Comparison of ENCODE assay signal across 11 cellular contexts in the genomic region with DNA sequence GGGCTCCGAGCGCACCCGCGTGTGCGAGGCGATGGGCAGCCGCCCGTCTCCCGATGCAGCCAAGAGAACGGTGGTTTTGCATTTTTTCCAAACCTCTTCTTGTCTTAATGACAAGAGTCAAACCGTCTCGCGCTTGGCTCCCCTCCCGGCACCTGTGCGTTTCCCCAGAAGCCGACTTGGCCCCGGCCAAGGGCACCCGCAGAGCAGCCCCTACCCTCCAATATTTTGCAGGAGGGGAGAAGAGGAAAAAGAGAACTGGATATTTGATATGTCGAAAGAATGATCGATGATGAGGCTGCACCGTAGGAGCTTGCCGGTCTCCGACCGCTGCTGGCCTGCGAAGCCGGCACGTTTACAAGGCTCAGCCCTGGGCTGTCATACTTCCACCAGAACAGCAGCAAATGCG.
A peak's percentile ranks its signal among the peaks of the same experiment; 100 is the strongest.
DNase-seq lines count a peak whose midpoint lies in the region; ATAC-seq and TF ChIP-seq lines count a peak whose summit lies in the region.
"Had no signal": no experiment of that assay in that cellular context is flagged by ENCODE, and none has a peak within 500 bp of the region (broad histone marks: within the 10 kb centered on the region; RNA-seq: fewer than 3 reads in every experiment).

No MANE protein-coding gene starts in this region.

- no peaks in the 10 kb centered on the region for H3K9me2 ChIP-seq in neural cell (ENCODE audit: insufficient read depth, low read length)

- H3K4me1 ChIP-seq in Caco-2 (no peaks in the 10 kb centered on the region; the same call in 1 of the 2 replicates), endodermal cell (ENCODE audit: control insufficient read depth, insufficient read depth, low read length) (no peaks in the 10 kb centered on the region)
- H3K4me1 ChIP-seq in naive thymus-derived CD4-positive, alpha-beta T cell (ENCODE audit: control insufficient read depth in 2 of 2, insufficient read depth in 2 of 2, low read length in 2 of 2) = no peaks in the 10 kb centered on the region

- H3K79me2 ChIP-seq in neural cell (replicated peaks; ENCODE audit: insufficient read depth, low read length) = no peaks in the 10 kb centered on the region

- H4K20me1 ChIP-seq in neural cell (ENCODE audit: insufficient read depth) = no peaks in the 10 kb centered on the region

- H3K9ac ChIP-seq in endodermal cell (ENCODE audit: extremely low read depth, low read length, poor library complexity, severe bottlenecking) (no peak overlapping the region), neural cell (ENCODE audit: low read length) (peak overlapping the region; percentile 19)

- H3K4me1 Mint-ChIP-seq in Caco-2 (ENCODE audit: low read depth, unreplicated experiment) = peaks cover 6% of the 10 kb centered on the region
- H3K4me1 Mint-ChIP-seq in endodermal cell = peaks cover 14% of the 10 kb centered on the region
- peaks cover 0 to 17% (median 6%) of the 10 kb centered on the region in 7 donors for H3K4me1 Mint-ChIP-seq in naive thymus-derived CD4-positive, alpha-beta T cell

- no peaks in the 10 kb centered on the region for H3F3A ChIP-seq in neural cell (ENCODE audit: insufficient read depth, low read length, poor library complexity, severe bottlenecking)

- no peak overlapping the region for H2AFZ ChIP-seq in neural cell (ENCODE audit: low read depth, low read length)
- H2AFZ ChIP-seq: PC-9 had no signal

- POLR2A ChIA-PET in Caco-2 (lab: Charles Lee) = no interaction called here
- POLR2A ChIA-PET in naive thymus-derived CD4-positive, alpha-beta T cell (lab: Charles Lee) = no interaction called here

- intact Hi-C loops in Caco-2 (cut with micrococcal nuclease; ENCODE audit: unreplicated experiment) = no loop called here
- intact Hi-C loops in naive thymus-derived CD4-positive, alpha-beta T cell (cut with micrococcal nuclease) = loop anchor here in 1 of 2 donors (5.0 kb wide), 1 partner anchor 298 kb away; the partner anchor contains the start of gene TFAP2C

- WGBS in endodermal cell (ENCODE audit: insufficient coverage in 1 of 2, insufficient read length in 1 of 2), 2 experiments = 0 to 1% methylated on average over 9 to 28 of the region's 28 CpGs

- no peak for ATAC-seq in naive thymus-derived CD4-positive, alpha-beta T cell

- H3K27ac Mint-ChIP-seq in Caco-2 (ENCODE audit: unreplicated experiment) = no peak overlapping the region
- H3K27ac Mint-ChIP-seq in endodermal cell = no peak overlapping the region
- peak overlapping the region in 1 of 9 donors; percentile 29 for H3K27ac Mint-ChIP-seq in naive thymus-derived CD4-positive, alpha-beta T cell
- H3K27ac Mint-ChIP-seq: CD4-positive, alpha-beta T cell; stimulated activated naive CD8-positive, alpha-beta T cell treated with anti-CD3 and anti-CD28 coated beads, Interleukin-15, Interleukin-2, amounts not matched to agents 100 ng/mL and 50 ng/mL, for 24 hours had no signal

- TF ChIP-seq CTCF in Caco-2 (IDR thresholded peaks at IDR 0.05; ENCODE audit: insufficient read depth in 1 of 2, low read depth in 1 of 2, low read length in 1 of 2, severe bottlenecking in 1 of 2, unreplicated experiment in 1 of 2) (no peak), LNCaP clone FGC (IDR thresholded peaks at IDR 0.05; ENCODE audit: control insufficient read depth, extremely low read depth, insufficient read depth) (no peak), endodermal cell (conservative IDR thresholded peaks at IDR 0.05) (no peak), neural cell (IDR thresholded peaks at IDR 0.05; ENCODE audit: poor library complexity, severe bottlenecking) (no peak)

- H3K4me3 ChIP-seq in Caco-2 (ENCODE audit: low read depth, low read length) = no peak overlapping the region
- peak overlapping the region; percentile 2; the same call in 1 of the 2 replicates for H3K4me3 ChIP-seq in LNCaP clone FGC (ENCODE audit: low read depth, low read length)
- peak overlapping the region; percentile 78 for H3K4me3 ChIP-seq in endodermal cell (ENCODE audit: low read length)
- H3K4me3 ChIP-seq in neural cell (ENCODE audit: low read length) = peak overlapping the region; percentile 64
- no peak overlapping the region for H3K4me3 ChIP-seq in naive thymus-derived CD4-positive, alpha-beta T cell (ENCODE audit: low read length)
- H3K4me3 ChIP-seq: PC-9 had no signal

- H3K9me3 Mint-ChIP-seq in Caco-2 (ENCODE audit: unreplicated experiment) (no peaks in the 10 kb centered on the region), endodermal cell (no peaks in the 10 kb centered on the region)
- peaks cover 0 to 5% (median 2%) of the 10 kb centered on the region in 11 donors for H3K9me3 Mint-ChIP-seq in naive thymus-derived CD4-positive, alpha-beta T cell
- H3K9me3 Mint-ChIP-seq: CD4-positive, alpha-beta T cell; stimulated activated naive CD8-positive, alpha-beta T cell treated with anti-CD3 and anti-CD28 coated beads, Interleukin-15, Interleukin-2, amounts not matched to agents 100 ng/mL and 50 ng/mL, for 24 hours had no signal

- no TSS peak for BruUV-seq in Caco-2 (replicated peaks; lab: Mats Ljungman, UMichigan)

- H3K27ac ChIP-seq in endodermal cell (ENCODE audit: low read depth, low read length) (peak overlapping the region; percentile 89), neural cell (ENCODE audit: low read length) (no peak overlapping the region)
- no peak overlapping the region for H3K27ac ChIP-seq in naive thymus-derived CD4-positive, alpha-beta T cell (ENCODE audit: low read depth, low read length)
- H3K27ac ChIP-seq: PC-9 had no signal

- DNase-seq in Caco-2 (no peak), LNCaP clone FGC (ENCODE audit: low read depth) (no peak), endodermal cell (no peak), SHP77 (lab: John Stamatoyannopoulos, UW) (no peak), T-helper 2 cell (no peak)
- DNase-seq in naive thymus-derived CD4-positive, alpha-beta T cell = no peak
- no peak for DNase-seq in activated T-cell treated with anti-CD3 and anti-CD28 coated beads, Interleukin-2, amount 50 U/mL, for 48 hours
- DNase-seq: CD4-positive, alpha-beta T cell; PC-9 had no signal

- CTCF ChIA-PET in Caco-2 (lab: Charles Lee) = no interaction called here
- CTCF ChIA-PET in naive thymus-derived CD4-positive, alpha-beta T cell (lab: Charles Lee) = no interaction called here

- no peak for TF ChIP-seq RAD21 in neural cell (conservative IDR thresholded peaks at IDR 0.05)

- H3K36me3 ChIP-seq in Caco-2 (ENCODE audit: control insufficient read depth, insufficient read depth, low read length) = no peaks in the 10 kb centered on the region
- H3K36me3 ChIP-seq in endodermal cell (ENCODE audit: control insufficient read depth, insufficient read depth, low read length) = no peaks in the 10 kb centered on the region
- no peaks in the 10 kb centered on the region for H3K36me3 ChIP-seq in neural cell (ENCODE audit: insufficient read depth, low read length)
- H3K36me3 ChIP-seq in naive thymus-derived CD4-positive, alpha-beta T cell (ENCODE audit: control insufficient read depth in 2 of 3, insufficient read depth in 3 of 3, low read length in 3 of 3) = no peaks in the 10 kb centered on the region

- no peaks in the 10 kb centered on the region for H3K9me3 ChIP-seq in Caco-2
- no peaks in the 10 kb centered on the region for H3K9me3 ChIP-seq in endodermal cell (ENCODE audit: control insufficient read depth, low read length)
- no peaks in the 10 kb centered on the region for H3K9me3 ChIP-seq in neural cell (ENCODE audit: low read length)
- no peaks in the 10 kb centered on the region for H3K9me3 ChIP-seq in naive thymus-derived CD4-positive, alpha-beta T cell (ENCODE audit: control insufficient read depth in 2 of 3, low read length in 3 of 3)

- no peak for TF ChIP-seq EP300 in neural cell (conservative IDR thresholded peaks at IDR 0.05; ENCODE audit: poor library complexity, severe bottlenecking)

- H3K27me3 Mint-ChIP-seq in Caco-2 (ENCODE audit: insufficient read depth, unreplicated experiment) (peaks cover 24% of the 10 kb centered on the region), endodermal cell (ENCODE audit: insufficient read depth) (peaks cover 91% of the 10 kb centered on the region)
- H3K27me3 Mint-ChIP-seq in naive thymus-derived CD4-positive, alpha-beta T cell = peaks cover 69 to 86% (median 76%) of the 10 kb centered on the region in 5 donors

- H3K4me3 Mint-ChIP-seq in Caco-2 (ENCODE audit: unreplicated experiment) (peak overlapping the region; percentile 37), endodermal cell (peak overlapping the region; percentile 56)
- H3K4me3 Mint-ChIP-seq in naive thymus-derived CD4-positive, alpha-beta T cell = peak overlapping the region in 4 of 10 donors; percentile 11 to 29 (median 25)
- H3K4me3 Mint-ChIP-seq: CD4-positive, alpha-beta T cell; stimulated activated naive CD8-positive, alpha-beta T cell treated with anti-CD3 and anti-CD28 coated beads, Interleukin-15, Interleukin-2, amounts not matched to agents 100 ng/mL and 50 ng/mL, for 24 hours had no signal

- no peaks in the 10 kb centered on the region for H3K27me3 ChIP-seq in Caco-2 (replicated peaks; ENCODE audit: control insufficient read depth, insufficient read depth, low read length)
- H3K27me3 ChIP-seq in endodermal cell (ENCODE audit: control insufficient read depth, insufficient read depth, low read length, poor library complexity, severe bottlenecking) = peaks cover 99% of the 10 kb centered on the region
- peaks cover 100% of the 10 kb centered on the region for H3K27me3 ChIP-seq in neural cell (ENCODE audit: insufficient read depth, low read depth, low read length)
- peaks cover 0 to 3% of the 10 kb centered on the region in 2 donors for H3K27me3 ChIP-seq in naive thymus-derived CD4-positive, alpha-beta T cell (ENCODE audit: control insufficient read depth in 2 of 2, insufficient read depth in 2 of 2, low read length in 2 of 2)

- no peaks in the 10 kb centered on the region for H3K36me3 Mint-ChIP-seq in Caco-2 (ENCODE audit: insufficient read depth, unreplicated experiment)
- no peaks in the 10 kb centered on the region for H3K36me3 Mint-ChIP-seq in endodermal cell (ENCODE audit: low read depth)
- H3K36me3 Mint-ChIP-seq in naive thymus-derived CD4-positive, alpha-beta T cell = peaks cover 0 to 5% (median 0%) of the 10 kb centered on the region in 5 donors

- peak overlapping the region; percentile 83 for H3K4me2 ChIP-seq in neural cell (ENCODE audit: low read length)
- H3K4me2 ChIP-seq: PC-9 had no signal

TF ChIP-seq in neural cell, 6 proteins besides CTCF, POLR2A, EP300 and RAD21:
- no peak for TF ChIP-seq MXI1 (conservative IDR thresholded peaks at IDR 0.05; ENCODE audit: poor library complexity, severe bottlenecking)
- TF ChIP-seq TAF1 (IDR thresholded peaks at IDR 0.05; ENCODE audit: low read depth) = no peak
- peak; percentile 58 for TF ChIP-seq POLR2AphosphoS5 (IDR thresholded peaks at IDR 0.05)

Comparison
In these comparisons a context has a peak if more than half of its experiments do, and no peak if none do; other contexts are left out.
1. H3K4me3 ChIP-seq: peak in LNCaP clone FGC (single experiment), endodermal cell (single experiment) and neural cell (single experiment); none in Caco-2 (single experiment) and naive thymus-derived CD4-positive, alpha-beta T cell (single experiment).